ENCODE assay signal across 31 cellular contexts in the genomic region with DNA sequence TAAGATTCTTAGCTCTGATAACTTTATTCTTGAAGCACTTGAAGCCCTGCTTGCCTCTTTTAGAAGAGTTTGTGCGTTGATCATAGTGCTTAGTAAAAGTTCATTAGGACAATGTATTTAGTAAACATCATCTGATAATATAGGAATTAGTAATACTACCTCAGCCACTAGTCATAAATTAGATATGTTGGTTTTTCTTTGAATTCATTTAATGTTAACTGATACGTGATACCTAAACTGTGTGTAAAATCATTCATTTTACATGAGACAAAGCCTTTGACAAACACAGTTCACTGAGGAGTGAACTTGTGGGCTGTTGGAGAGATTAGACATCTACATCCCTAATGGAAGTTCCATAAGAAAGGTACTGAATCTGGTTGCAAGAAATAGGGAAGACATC.
"Had no signal": no experiment of that assay in that cellular context is flagged by ENCODE, and none has a peak within 500 bp of the region (broad histone marks: within the 10 kb centered on the region; RNA-seq: fewer than 3 reads in every experiment).

No MANE protein-coding gene starts in this region.

- H3K36me3 ChIP-seq: brain microvascular endothelial cell, esophagus muscularis mucosa, gastroesophageal sphincter, WERI-Rb-1 had no signal

- H3K27me3 ChIP-seq: brain microvascular endothelial cell, esophagus muscularis mucosa, foreskin keratinocyte, gastroesophageal sphincter, heart right ventricle had no signal

- H3K4me3 Mint-ChIP-seq: activated B cell treated with CpG ODN at 0.5 μM for 24 hours; activated CD8-positive, alpha-beta T cell treated with anti-CD3 and anti-CD28 coated beads for 36 hours; activated naive CD8-positive, alpha-beta T cell; activated T-cell treated with anti-CD3 and anti-CD28 coated beads, Interleukin-2, amount 50 U/mL, for 4 hours; activated T-helper 17 cell treated with anti-CD3 and anti-CD28 coated beads, Interleukin-2, amount 50 U/mL, for 72 hours; dendritic cell treated with granulocyte-macrophage colony-stimulating factor and Interleukin-4, amounts not matched to agents 40 ng/mL and 50 ng/mL, for 4 days; effector memory CD8-positive, alpha-beta T cell; T-helper 17 cell; T-helper 2 cell treated with Interferon-gamma antibody and Interleukin-4, amounts not matched to agents 5 μg/mL and 100 μg/mL, for 36 hours had no signal

- H3K36me3 Mint-ChIP-seq: activated naive CD8-positive, alpha-beta T cell had no signal

- H3K27ac Mint-ChIP-seq: activated B cell treated with CpG ODN at 0.5 μM for 24 hours; activated CD8-positive, alpha-beta T cell treated with anti-CD3 and anti-CD28 coated beads for 36 hours; activated naive CD8-positive, alpha-beta T cell; activated T-helper 17 cell treated with anti-CD3 and anti-CD28 coated beads, Interleukin-2, amount 50 U/mL, for 72 hours; dendritic cell treated with granulocyte-macrophage colony-stimulating factor and Interleukin-4, amounts not matched to agents 40 ng/mL and 50 ng/mL, for 4 days; effector memory CD8-positive, alpha-beta T cell; T-helper 17 cell; T-helper 2 cell treated with Interferon-gamma antibody and Interleukin-4, amounts not matched to agents 5 μg/mL and 100 μg/mL, for 36 hours had no signal

- H3K4me1 Mint-ChIP-seq: activated B cell treated with CpG ODN at 0.5 μM for 24 hours; activated T-helper 17 cell treated with anti-CD3 and anti-CD28 coated beads, Interleukin-2, amount 50 U/mL, for 72 hours had no signal

- H3K27me3 Mint-ChIP-seq: activated B cell treated with CpG ODN at 0.5 μM for 24 hours; activated CD8-positive, alpha-beta T cell treated with anti-CD3 and anti-CD28 coated beads for 36 hours; dendritic cell treated with granulocyte-macrophage colony-stimulating factor and Interleukin-4, amounts not matched to agents 40 ng/mL and 50 ng/mL, for 4 days; effector memory CD8-positive, alpha-beta T cell; T-helper 17 cell had no signal

- H3K9me3 ChIP-seq: esophagus muscularis mucosa, gastroesophageal sphincter, heart right ventricle had no signal

- DNase-seq: activated B cell treated with CpG ODN at 0.5 μM for 24 hours; activated CD4-positive, alpha-beta T cell treated with anti-CD3 and anti-CD28 coated beads for 48 hours; activated CD4-positive, alpha-beta T cell treated with anti-CD3 and anti-CD28 coated beads, Interleukin-2, amount 50 U/mL, for 1 hour; activated CD4-positive, alpha-beta T cell treated with anti-CD3 and anti-CD28 coated beads, Interleukin-2, amount 50 U/mL, for 48 hours; activated CD8-positive, alpha-beta memory T cell treated with anti-CD3 and anti-CD28 coated beads for 24 hours; activated CD8-positive, alpha-beta T cell treated with anti-CD3 and anti-CD28 coated beads for 36 hours; activated effector memory CD4-positive, alpha-beta T cell treated with Interleukin-2 at 50 U/mL for 16 hours; activated gamma-delta T cell treated with Interleukin-2 at 50 U/mL for 16 hours; activated naive CD4-positive, alpha-beta T cell treated with anti-CD3 and anti-CD28 coated beads, Interleukin-2, amount 50 U/mL, for 16 hours; activated naive CD4-positive, alpha-beta T cell treated with Interleukin-2 at 50 U/mL for 16 hours; activated T-cell treated with anti-CD3 and anti-CD28 coated beads, Interleukin-2, amount 50 U/mL, for 4 hours; amniotic stem cell; brain microvascular endothelial cell; central memory CD4-positive, alpha-beta T cell; cerebellar nuclear complex; effector CD4-positive, alpha-beta T cell; effector memory CD8-positive, alpha-beta T cell; erythroblast; foreskin keratinocyte; heart right ventricle; T-helper 1 cell; T-helper 17 cell; T1000; WERI-Rb-1 had no signal

- H3K9me3 Mint-ChIP-seq: activated B cell treated with CpG ODN at 0.5 μM for 24 hours; activated CD8-positive, alpha-beta T cell treated with anti-CD3 and anti-CD28 coated beads for 36 hours; activated T-cell treated with anti-CD3 and anti-CD28 coated beads, Interleukin-2, amount 50 U/mL, for 4 hours; activated T-helper 17 cell treated with anti-CD3 and anti-CD28 coated beads, Interleukin-2, amount 50 U/mL, for 72 hours; dendritic cell treated with granulocyte-macrophage colony-stimulating factor and Interleukin-4, amounts not matched to agents 40 ng/mL and 50 ng/mL, for 4 days; effector memory CD8-positive, alpha-beta T cell; T-helper 2 cell treated with Interferon-gamma antibody and Interleukin-4, amounts not matched to agents 5 μg/mL and 100 μg/mL, for 36 hours had no signal

- H3K27ac ChIP-seq: brain microvascular endothelial cell, coronary artery, esophagus muscularis mucosa, foreskin keratinocyte, gastroesophageal sphincter, heart right ventricle, WERI-Rb-1 had no signal

- H3K4me3 ChIP-seq: coronary artery, esophagus muscularis mucosa, gastroesophageal sphincter, heart right ventricle had no signal
